Comparison of ENCODE assay signal across 12 cellular contexts in genomic region chr2:165018207-165018606, GRCh38.
DNase-seq lines count a peak whose midpoint lies in the region; TF ChIP-seq lines count a peak whose summit lies in the region.
"Had no signal": no experiment of that assay in that cellular context is flagged by ENCODE, and none has a peak within 500 bp of the region (broad histone marks: within the 10 kb centered on the region; RNA-seq: fewer than 3 reads in every experiment).

No MANE protein-coding gene starts in this region.

- no peaks in the 10 kb centered on the region for H3K9me3 Mint-ChIP-seq in chondrocyte (ENCODE audit: low read depth)
- H3K9me3 Mint-ChIP-seq: natural killer cell treated with Interleukin-12 subunit alpha and Interleukin-12 subunit beta and Interleukin-15 and Interleukin-18, amount 100 ng/mL, for 72 hours had no signal

- H3K9ac ChIP-seq in endocrine pancreas (ENCODE audit: control insufficient read depth, insufficient read depth, low read length) (no peak overlapping the region), mammary epithelial cell (ENCODE audit: insufficient read depth, low read length) (no peak overlapping the region)

- H3K27me3 ChIP-seq in HAP-1 (ENCODE audit: low read depth) (no peaks in the 10 kb centered on the region; the same call in 1 of the 2 replicates), endocrine pancreas (ENCODE audit: control insufficient read depth, insufficient read depth, low read length) (no peaks in the 10 kb centered on the region), mammary epithelial cell (ENCODE audit: insufficient read depth, low read length) (no peaks in the 10 kb centered on the region)
- H3K27me3 ChIP-seq: thyroid gland had no signal

- dilution Hi-C loops in mammary epithelial cell (cut with HindIII; ENCODE audit: low sequenced_read_pairs) = no loop called here

- no TSS peak for BruUV-seq in mammary epithelial cell (replicated peaks; lab: Mats Ljungman, UMichigan)

- H3K4me1 ChIP-seq in HAP-1 (no peaks in the 10 kb centered on the region; the same call in 1 of the 2 replicates), endocrine pancreas (ENCODE audit: control insufficient read depth, insufficient read depth, low read length) (no peaks in the 10 kb centered on the region), mammary epithelial cell (ENCODE audit: insufficient read depth, low read length) (peaks cover 4% of the 10 kb centered on the region)
- H3K4me1 ChIP-seq: thyroid gland had no signal

- no peaks in the 10 kb centered on the region for H4K20me1 ChIP-seq in mammary epithelial cell (ENCODE audit: insufficient read depth, low read length)

- intact Hi-C loops in mammary epithelial cell (cut with micrococcal nuclease) = loop anchor here (5.0 kb wide), 3 partner anchors 124 to 289 kb away; no protein-coding TSS in a partner anchor

- no peak overlapping the region for H3K4me3 Mint-ChIP-seq in chondrocyte (ENCODE audit: unreplicated experiment)
- H3K4me3 Mint-ChIP-seq: natural killer cell treated with Interleukin-12 subunit alpha and Interleukin-12 subunit beta and Interleukin-15 and Interleukin-18, amount 100 ng/mL, for 72 hours had no signal

- no peaks in the 10 kb centered on the region for H3K36me3 Mint-ChIP-seq in chondrocyte (ENCODE audit: low read depth)
- H3K36me3 Mint-ChIP-seq: natural killer cell treated with Interleukin-12 subunit alpha and Interleukin-12 subunit beta and Interleukin-15 and Interleukin-18, amount 100 ng/mL, for 72 hours had no signal

- no peaks in the 10 kb centered on the region for H3K79me2 ChIP-seq in mammary epithelial cell (ENCODE audit: insufficient read depth, low read length)

- no peak overlapping the region for H3K4me3 ChIP-seq in HAP-1
- peak overlapping the region; percentile 44 for H3K4me3 ChIP-seq in endocrine pancreas (ENCODE audit: control insufficient read depth, insufficient read depth, low read length)
- no peak overlapping the region for H3K4me3 ChIP-seq in mammary epithelial cell (replicated peaks in 1 of 3; ENCODE audit: insufficient read depth in 1 of 3, low read depth in 2 of 3, low read length in 3 of 3)
- H3K4me3 ChIP-seq: skin epidermis, thyroid gland had no signal

- in situ Hi-C loops in HAP-1 (cut with MboI; ENCODE audit: low sequenced_read_pairs) (loop anchor here (25.0 kb wide), 1 partner anchor 169 kb away; no protein-coding TSS in a partner anchor), mammary epithelial cell (cut with MboI; ENCODE audit: low sequenced_read_pairs in 2 of 2) (loop anchor here in 1 of 2 donors (10.0 kb wide), 1 partner anchor 187 kb away; the partner anchor contains the start of gene SCN3A)

- H3K4me2 ChIP-seq in mammary epithelial cell (ENCODE audit: insufficient read depth, low read depth, low read length) = no peak overlapping the region

- H3K27ac Mint-ChIP-seq in chondrocyte (ENCODE audit: unreplicated experiment) = no peak overlapping the region
- H3K27ac Mint-ChIP-seq: natural killer cell treated with Interleukin-12 subunit alpha and Interleukin-12 subunit beta and Interleukin-15 and Interleukin-18, amount 100 ng/mL, for 72 hours had no signal

- 90% methylated on average over 5 of the region's 6 CpGs for WGBS in mammary epithelial cell (ENCODE audit: low coverage, missing lambda C conversion rate)

- H3K27ac ChIP-seq in mammary epithelial cell (ENCODE audit: insufficient read depth, low read depth, low read length) = no peak overlapping the region
- H3K27ac ChIP-seq: skin epidermis, thyroid gland had no signal

- no peak overlapping the region for H2AFZ ChIP-seq in mammary epithelial cell (ENCODE audit: low read depth, low read length)

- no peaks in the 10 kb centered on the region for H3K36me3 ChIP-seq in HAP-1 (replicated peaks)
- no peaks in the 10 kb centered on the region for H3K36me3 ChIP-seq in endocrine pancreas (ENCODE audit: control insufficient read depth, insufficient read depth, low read length)
- no peaks in the 10 kb centered on the region for H3K36me3 ChIP-seq in mammary epithelial cell (ENCODE audit: insufficient read depth, low read length)
- H3K36me3 ChIP-seq: thyroid gland had no signal

- CTCF ChIA-PET in mammary epithelial cell (lab: Charles Lee; ENCODE audit: low non-redundant PET) = interaction anchor here (0.7 kb wide), 1 partner anchor 186 kb away, joined by 3 read pairs; the partner anchor contains the start of gene SCN3A

- no peaks in the 10 kb centered on the region for H3K4me1 Mint-ChIP-seq in chondrocyte (ENCODE audit: low read depth)

- peaks cover 5% of the 10 kb centered on the region for H3K27me3 Mint-ChIP-seq in chondrocyte (ENCODE audit: low read depth)

- DNase-seq in HAP-1 (ENCODE audit: low spot score in 2 of 2) (peak; percentile 30 to 50), NCI-H526 (lab: John Stamatoyannopoulos, UW) (peak; percentile 63 to 83), pons (ENCODE audit: low spot score) (peak; percentile 50), mammary epithelial cell (no peak), chondrocyte (ENCODE audit: low spot score) (no peak)
- DNase-seq in central memory CD4-positive, alpha-beta T cell = no peak
- DNase-seq in activated CD8-positive, alpha-beta memory T cell treated with anti-CD3 and anti-CD28 coated beads for 24 hours = no peak
- DNase-seq: effector CD8-positive, alpha-beta T cell; thyroid gland had no signal

- H3K9me3 ChIP-seq in HAP-1 = no peaks in the 10 kb centered on the region
- no peaks in the 10 kb centered on the region for H3K9me3 ChIP-seq in endocrine pancreas (ENCODE audit: control insufficient read depth, low read length)
- H3K9me3 ChIP-seq in mammary epithelial cell (replicated peaks; ENCODE audit: insufficient read depth, low read length) = no peaks in the 10 kb centered on the region
- H3K9me3 ChIP-seq: thyroid gland had no signal

- no peak for TF ChIP-seq CTCF in mammary epithelial cell (conservative IDR thresholded peaks at IDR 0.05 in 1 of 2, IDR thresholded peaks at IDR 0.05 in 1 of 2; ENCODE audit: extremely low read depth in 1 of 2, insufficient read depth in 1 of 2, low read depth in 1 of 2, low read length in 2 of 2)
- no peak for TF ChIP-seq CTCF in chondrocyte (IDR thresholded peaks at IDR 0.05)

Comparison
In these comparisons a context has a peak if more than half of its experiments do, and no peak if none do; other contexts are left out.
1. DNase-seq: peak in HAP-1 (2 of 2), NCI-H526 (2 of 2) and pons (single experiment); none in mammary epithelial cell (single experiment), central memory CD4-positive, alpha-beta T cell (single experiment), chondrocyte (single experiment) and activated CD8-positive, alpha-beta memory T cell treated with anti-CD3 and anti-CD28 coated beads for 24 hours (single experiment).